In the genomic region with DNA sequence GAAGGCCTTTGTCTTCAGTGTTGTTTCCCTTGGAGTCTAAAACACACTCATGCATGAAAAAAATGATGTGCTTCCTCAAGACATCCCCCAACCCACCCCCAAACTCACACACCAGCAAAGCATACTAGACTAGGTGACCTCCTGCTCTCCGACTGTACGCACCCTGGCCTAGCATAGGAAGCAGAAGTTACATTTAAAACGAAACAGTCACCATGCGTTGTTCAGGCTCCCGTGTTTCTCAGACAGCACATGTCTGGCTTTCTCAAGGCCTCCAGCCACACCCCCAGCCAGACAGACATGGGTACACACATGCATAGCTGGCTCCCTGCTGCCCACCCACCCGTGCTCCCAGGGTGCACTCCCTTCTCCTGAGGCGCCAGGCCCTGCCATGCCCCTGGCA, we compare ENCODE assay signal across 12 cellular contexts. TPM values are rescaled to one million over a fixed set of nuclear protein-coding genes. Genes with fewer than 3 reads are reported as not detected.
DNase-seq lines count a peak whose midpoint lies in the region; ATAC-seq, FAIRE-seq and TF ChIP-seq lines count a peak whose summit lies in the region.
"Had no signal": no experiment of that assay in that cellular context is flagged by ENCODE, and none has a peak within 500 bp of the region (broad histone marks: within the 10 kb centered on the region; RNA-seq: fewer than 3 reads in every experiment).

No MANE protein-coding gene starts in this region.

- no peak overlapping the region for H3K14ac ChIP-seq in H1 (ENCODE audit: insufficient read length)

- ATAC-seq in Right ventricle myocardium inferior: no peak
- ATAC-seq in HG03520 (IDR thresholded peaks at IDR 0.05; ENCODE audit: unreplicated experiment): peak; percentile 45

- peaks cover 0 to 21% of the 10 kb centered on the region in 2 donors for H3K4me1 ChIP-seq in right atrium auricular region
- no peaks in the 10 kb centered on the region for H3K4me1 ChIP-seq in H1 (replicated peaks in 1 of 4; ENCODE audit: control insufficient read depth in 3 of 4, insufficient read depth in 4 of 4, low read length in 3 of 4)
- H3K4me1 ChIP-seq in tibial nerve: peaks cover 0 to 17% (median 3%) of the 10 kb centered on the region in 4 donors

- H3K27me3 ChIP-seq in right atrium auricular region: no peaks in the 10 kb centered on the region
- no peaks in the 10 kb centered on the region for H3K27me3 ChIP-seq in H1 (replicated peaks in 1 of 4; ENCODE audit: control insufficient read depth in 3 of 4, extremely low read depth in 1 of 4, insufficient read depth in 3 of 4, low read length in 3 of 4)
- H3K27me3 ChIP-seq in tibial nerve: no peaks in the 10 kb centered on the region

- no peak overlapping the region for H3K23ac ChIP-seq in H1 (ENCODE audit: insufficient read length)

- 91% methylated on average over 7 of the region's 7 CpGs; no CpG with 5 or more reads in 1 of the 2 experiments for WGBS in H1 (ENCODE audit: extremely low coverage in 1 of 2, insufficient coverage in 1 of 2, insufficient read length in 1 of 2, insufficient replicate concordance in 2 of 2, low coverage in 1 of 2, low lambda C conversion rate in 2 of 2, missing lambda C conversion rate in 1 of 2), 2 experiments
- 57 to 85% methylated on average over 7 of the region's 7 CpGs for WGBS in tibial nerve, 2 donors

- no peak overlapping the region for H4K8ac ChIP-seq in H1 (ENCODE audit: extremely low read depth, insufficient read depth, low read length)

- no peak overlapping the region for H3K18ac ChIP-seq in H1 (ENCODE audit: extremely low read depth, low read length)

- peaks cover 0 to 4% of the 10 kb centered on the region in 2 experiments for H4K20me1 ChIP-seq in H1 (replicated peaks in 1 of 2; ENCODE audit: control insufficient read depth in 1 of 2, insufficient read depth in 2 of 2, low read length in 2 of 2)

- H3K4me2 ChIP-seq in H1 (ENCODE audit: insufficient read depth in 1 of 2, low read depth in 2 of 2, low read length in 2 of 2): no peak overlapping the region

- DNase-seq in right atrium auricular region (ENCODE audit: low spot score) (peak; percentile 56), Right ventricle myocardium inferior (ENCODE audit: missing footprints) (no peak), H1 (ENCODE audit: low read depth in 1 of 2, low spot score in 2 of 2) (no peak), tibial nerve (ENCODE audit: low spot score in 2 of 2) (no peak), SHP77 treated with DMSO at 0.1 percent for 48 hours (lab: John Stamatoyannopoulos, UW) (no peak)
- no peak for DNase-seq in NK-92 treated with Interleukin-12 subunit alpha and Interleukin-12 subunit beta, amount 100 ng/mL, for 24 hours (lab: John Stamatoyannopoulos, UW)
- DNase-seq in stimulated activated CD4-positive, alpha-beta T cell treated with anti-CD3 and anti-CD28 coated beads, Interleukin-15, amount 100 ng/mL, for 24 hours: no peak
- DNase-seq: NCI-H446, occipital lobe had no signal

- no peak overlapping the region for H4K91ac ChIP-seq in H1 (replicated peaks; ENCODE audit: insufficient read length, low read length)

- no peak overlapping the region for H2BK15ac ChIP-seq in H1 (ENCODE audit: low read length)

- H2BK12ac ChIP-seq in H1 (ENCODE audit: low read depth, low read length): no peak overlapping the region

- no peaks in the 10 kb centered on the region for H3K79me2 ChIP-seq in H1 (ENCODE audit: control insufficient read depth in 1 of 2, insufficient read depth in 2 of 2, low read length in 2 of 2)

- H4K5ac ChIP-seq in H1 (ENCODE audit: insufficient read length, low read depth, low read length): no peak overlapping the region

- H3K23me2 ChIP-seq in H1 (ENCODE audit: low read depth, low read length): no peaks in the 10 kb centered on the region

- CTCF ChIA-PET in H1 (lab: Charles Lee; ENCODE audit: partially characterized antibody): interaction anchor here (0.9 to 1.7 kb wide), 3 partner anchors 50 to 390 kb away, joined by 3 to 4 read pairs (median 3); no protein-coding TSS in a partner anchor

- H3K36me3 ChIP-seq in right atrium auricular region (peaks cover 7% of the 10 kb centered on the region), H1 (ENCODE audit: control insufficient read depth in 2 of 4, insufficient read depth in 4 of 4, low read length in 3 of 4) (no peaks in the 10 kb centered on the region), tibial nerve (peaks cover 0 to 29% (median 0%) of the 10 kb centered on the region in 3 donors)

- no peak overlapping the region for H3K27ac ChIP-seq in right atrium auricular region
- no peak overlapping the region for H3K27ac ChIP-seq in H1 (ENCODE audit: low read depth, low read length)
- H3K27ac ChIP-seq in tibial nerve: peak overlapping the region in 3 of 4 donors; percentile 0 to 51 (median 39)
- H3K27ac ChIP-seq: HL-60, VCaP had no signal

- H2AFZ ChIP-seq in H1 (ENCODE audit: low read length): no peak overlapping the region

- H2AK5ac ChIP-seq in H1 (ENCODE audit: low read depth, low read length): no peak overlapping the region

- H3K4me3 ChIP-seq in right atrium auricular region (no peak overlapping the region), H1 (ENCODE audit: extremely low read depth in 1 of 4, insufficient read depth in 2 of 4, low read depth in 3 of 4, low read length in 4 of 4) (no peak overlapping the region), tibial nerve (no peak overlapping the region)

- intact Hi-C loops in Right ventricle myocardium inferior (cut with DNase I): no loop called here

- POLR2A ChIA-PET in H1 (lab: Charles Lee; ENCODE audit: partially characterized antibody): no interaction called here

- no peak overlapping the region for H2BK120ac ChIP-seq in H1 (replicated peaks; ENCODE audit: low read depth, low read length)

- TF ChIP-seq RAD21 in H1 (IDR thresholded peaks at IDR 0.05 in 1 of 2, conservative IDR thresholded peaks at IDR 0.05 in 1 of 2; ENCODE audit: low read depth in 2 of 2, low read length in 2 of 2): no peak

- no peak for TF ChIP-seq POLR2A in H1 (IDR thresholded peaks at IDR 0.05; ENCODE audit: control extremely low read depth in 1 of 2, low read depth in 2 of 2, low read length in 2 of 2)
- TF ChIP-seq POLR2A in tibial nerve (IDR thresholded peaks at IDR 0.05): no peak

- H3K56ac ChIP-seq in H1 (replicated peaks; ENCODE audit: insufficient read length, low read depth, low read length): no peak overlapping the region

- H3K79me1 ChIP-seq in H1 (ENCODE audit: low read depth, low read length): no peaks in the 10 kb centered on the region; the same call in 1 of the 2 replicates

- no peak overlapping the region for H2BK20ac ChIP-seq in H1 (ENCODE audit: low read length)

- TF ChIP-seq CTCF in right atrium auricular region (IDR thresholded peaks at IDR 0.05): no peak
- no peak for TF ChIP-seq CTCF in H1 (IDR thresholded peaks at IDR 0.05; ENCODE audit: control extremely low read depth in 1 of 3, insufficient read depth in 1 of 3, low read depth in 1 of 3, low read length in 3 of 3)
- no peak for TF ChIP-seq CTCF in tibial nerve (IDR thresholded peaks at IDR 0.05)

- no peaks in the 10 kb centered on the region for H3K9me3 ChIP-seq in right atrium auricular region
- H3K9me3 ChIP-seq in H1 (ENCODE audit: insufficient read depth in 2 of 2, low read depth in 1 of 2, low read length in 1 of 2): no peaks in the 10 kb centered on the region
- H3K9me3 ChIP-seq in tibial nerve: no peaks in the 10 kb centered on the region

- H3K9ac ChIP-seq in H1 (replicated peaks in 1 of 4; ENCODE audit: extremely low read depth in 1 of 4, low read depth in 3 of 4, low read length in 3 of 4): no peak overlapping the region

- H3K4ac ChIP-seq in H1 (replicated peaks; ENCODE audit: insufficient read length, low read depth, low read length): no peak overlapping the region

- no peak for TF ChIP-seq EP300 in H1 (IDR thresholded peaks at IDR 0.05; ENCODE audit: borderline replicate concordance in 1 of 2, low read depth in 2 of 2, low read length in 2 of 2)
- TF ChIP-seq EP300 in tibial nerve (IDR thresholded peaks at IDR 0.05): no peak

- no peak overlapping the region; the same call in 1 of the 2 replicates for H2BK5ac ChIP-seq in H1 (ENCODE audit: low read depth, low read length)

- peak; percentile 7 for FAIRE-seq in H1 (lab: Jason Lieb, UNC)

TF ChIP-seq in H1, 55 proteins besides CTCF, POLR2A, EP300 and RAD21 (continues in another document):
- TF ChIP-seq HDAC2 (IDR thresholded peaks at IDR 0.05; ENCODE audit: borderline replicate concordance in 1 of 2, low read depth in 2 of 2, low read length in 2 of 2) (no peak), TAF7 (optimal IDR thresholded peaks at IDR 0.05; ENCODE audit: borderline replicate concordance, low read depth, low read length) (no peak), CEBPB (IDR thresholded peaks at IDR 0.05; ENCODE audit: low read depth, low read length) (no peak), RBBP5 (IDR thresholded peaks at IDR 0.05; ENCODE audit: borderline replicate concordance, low read depth, low read length) (no peak), BACH1 (IDR thresholded peaks at IDR 0.05; ENCODE audit: low read length) (no peak), SP1 (IDR thresholded peaks at IDR 0.05; ENCODE audit: low read depth, low read length) (no peak), MAFK (IDR thresholded peaks at IDR 0.05; ENCODE audit: low read depth, low read length) (no peak), ASH2L (IDR thresholded peaks at IDR 0.05; ENCODE audit: low read length) (no peak)
- TF ChIP-seq, protein P1, sequence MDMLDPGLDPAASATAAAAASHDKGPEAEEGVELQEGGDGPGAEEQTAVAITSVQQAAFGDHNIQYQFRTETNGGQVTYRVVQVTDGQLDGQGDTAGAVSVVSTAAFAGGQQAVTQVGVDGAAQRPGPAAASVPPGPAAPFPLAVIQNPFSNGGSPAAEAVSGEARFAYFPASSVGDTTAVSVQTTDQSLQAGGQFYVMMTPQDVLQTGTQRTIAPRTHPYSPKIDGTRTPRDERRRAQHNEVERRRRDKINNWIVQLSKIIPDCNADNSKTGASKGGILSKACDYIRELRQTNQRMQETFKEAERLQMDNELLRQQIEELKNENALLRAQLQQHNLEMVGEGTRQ (IDR thresholded peaks at IDR 0.05; ENCODE audit: low read length): no peak
- TF ChIP-seq, protein P2, sequence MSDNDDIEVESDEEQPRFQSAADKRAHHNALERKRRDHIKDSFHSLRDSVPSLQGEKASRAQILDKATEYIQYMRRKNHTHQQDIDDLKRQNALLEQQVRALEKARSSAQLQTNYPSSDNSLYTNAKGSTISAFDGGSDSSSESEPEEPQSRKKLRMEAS (IDR thresholded peaks at IDR 0.05): no peak

RNA-seq across cellular contexts. Expression of a gene that starts 28.7 kb away (rescaled TPM):
- total RNA-seq in right atrium auricular region (under 1 TPM in 1 of 2 donors, not detected in 1; 0.67 TPM), Right ventricle myocardium inferior (4.5 TPM), tibial nerve (1 to 10 TPM in 1 of 4 donors, under 1 TPM in 1, not detected in 2; 0.63 to 5.9 TPM)
- total RNA-seq in H1 (2021; fragmentation: NEBNext Ultra II Directional; extraction: Animal tissue kit (Norgen Biotek cat#: 25700)): not detected in 2 replicates
- not detected in 2 replicates for polyA plus RNA-seq in H1 (2011; rRNA removed)
- not detected for polyA plus RNA-seq in H1 (2011; cell fraction: cytosol; rRNA removed)
- not detected for polyA plus RNA-seq in H1 (2011; cell fraction: nucleus; rRNA removed)
- not detected in 4 replicates for polyA plus RNA-seq in H1 (2012, experiment 1 of 2)
- not detected for polyA plus RNA-seq in H1 (2012, experiment 2 of 2)
- not detected for polyA plus RNA-seq in H1 (2013, experiment 1 of 2)
- not detected for polyA plus RNA-seq in H1 (2013, experiment 2 of 2)
- not detected in 2 replicates for polyA minus RNA-seq in H1 (2011; rRNA and poly(A)+ RNA removed)
- not detected for polyA minus RNA-seq in H1 (2011; cell fraction: cytosol; rRNA and poly(A)+ RNA removed)
- polyA minus RNA-seq in H1 (2011; cell fraction: nucleus; rRNA and poly(A)+ RNA removed): not detected
- total RNA-seq: occipital lobe had no signal

Comparison
In these comparisons a context has a peak if more than half of its experiments do, and no peak if none do; other contexts are left out.
1. H3K27ac ChIP-seq: peak in tibial nerve (3 of 4); none in right atrium auricular region (0 of 2) and H1 (single experiment).